17 cellular contexts compared by ENCODE assay signal in genomic region chr3:184733971-184734608, GRCh38. TPM values are rescaled to one million over a fixed set of nuclear protein-coding genes. Genes with fewer than 3 reads are reported as not detected.
DNase-seq lines count a peak whose midpoint lies in the region; ATAC-seq, FAIRE-seq and TF ChIP-seq lines count a peak whose summit lies in the region.
"Had no signal": no experiment of that assay in that cellular context is flagged by ENCODE, and none has a peak within 500 bp of the region (broad histone marks: within the 10 kb centered on the region; RNA-seq: fewer than 3 reads in every experiment).

No MANE protein-coding gene starts in this region.

- ATAC-seq in HepG2 (no peak), heart right ventricle (no peak), Right ventricle myocardium superior (ENCODE audit: poor library complexity) (no peak)

- no peak overlapping the region for H4K12ac ChIP-seq in trophoblast cell (ENCODE audit: low read depth, low read length)

- H2AK5ac ChIP-seq in trophoblast cell (ENCODE audit: low read length), result no peak overlapping the region

- H3K4me1 Mint-ChIP-seq in dendritic cell treated with granulocyte-macrophage colony-stimulating factor and Interleukin-4, amounts not matched to agents 40 ng/mL and 50 ng/mL, for 4 days (ENCODE audit: low read depth), result peaks cover 29% of the 10 kb centered on the region
- H3K4me1 Mint-ChIP-seq: B cell had no signal

- FAIRE-seq in HepG2 (lab: Jason Lieb, UNC), result no peak
- FAIRE-seq: A204.1, G401.6, GM12891 had no signal

- H3K9ac ChIP-seq in HepG2 (ENCODE audit: insufficient read depth, low read depth, low read length) (no peak overlapping the region), trophoblast cell (ENCODE audit: low read length) (no peak overlapping the region)

- POLR2A ChIA-PET in HepG2 (lab: Yijun Ruan, JAX), result no interaction called here

- H3K4me2 ChIP-seq in HepG2 (ENCODE audit: low read depth, low read length) (no peak overlapping the region), trophoblast cell (ENCODE audit: low read length) (peak overlapping the region; percentile 2)
- H3K4me2 ChIP-seq: GM23338 had no signal

- TF ChIP-seq EP300 in HepG2 (IDR thresholded peaks at IDR 0.05; ENCODE audit: low read depth in 2 of 2, low read length in 2 of 2) (no peak), HepG2 (CRISPR knock-in tag; IDR thresholded peaks at IDR 0.05; ENCODE audit: borderline replicate concordance) (no peak)

- no peak overlapping the region for H3K4me3 ChIP-seq in HepG2 (replicated peaks in 1 of 3; ENCODE audit: insufficient read depth in 1 of 3, low read depth in 2 of 3, low read length in 3 of 3)
- no peak overlapping the region for H3K4me3 ChIP-seq in trophoblast cell (ENCODE audit: low read depth, low read length)
- H3K4me3 ChIP-seq in heart right ventricle, result no peak overlapping the region
- H3K4me3 ChIP-seq: GM23338 had no signal

- H2BK120ac ChIP-seq in trophoblast cell (ENCODE audit: insufficient read depth, low read length, poor library complexity), result peak overlapping the region; percentile 3

- H3K27ac ChIP-seq in HepG2 (ENCODE audit: extremely low read length, insufficient read depth, low read length), result no peak overlapping the region
- H3K27ac ChIP-seq in trophoblast cell (ENCODE audit: low read depth, low read length), result no peak overlapping the region
- H3K27ac ChIP-seq in heart right ventricle, result no peak overlapping the region

- H3K4me1 ChIP-seq in HepG2 (ENCODE audit: insufficient read depth, low read length) (no peaks in the 10 kb centered on the region), trophoblast cell (ENCODE audit: control insufficient read depth in 1 of 2, insufficient read depth in 2 of 2, low read length in 2 of 2) (peaks cover 33 to 45% of the 10 kb centered on the region in 2 experiments), heart right ventricle (peaks cover 0 to 4% (median 0%) of the 10 kb centered on the region in 9 donors)

- no peak overlapping the region for H3K23ac ChIP-seq in trophoblast cell (ENCODE audit: low read length)

- no peak overlapping the region for H4K8ac ChIP-seq in trophoblast cell (ENCODE audit: low read depth, low read length)

- peak overlapping the region; percentile 31 for H3K27ac Mint-ChIP-seq in dendritic cell treated with granulocyte-macrophage colony-stimulating factor and Interleukin-4, amounts not matched to agents 40 ng/mL and 50 ng/mL, for 4 days
- H3K27ac Mint-ChIP-seq: B cell; CD4-positive, alpha-beta T cell; GM23338 had no signal

- in situ Hi-C loops in HepG2 (cut with HindIII; ENCODE audit: extremely low pct_ligation_motif_present, low pct_unique_long_range_greater_than_20kb), result no loop called here

- no peaks in the 10 kb centered on the region for H3K79me2 ChIP-seq in HepG2 (ENCODE audit: insufficient read depth, low read length)
- no peaks in the 10 kb centered on the region for H3K79me2 ChIP-seq in trophoblast cell (ENCODE audit: control insufficient read depth, insufficient read depth, low read length, poor library complexity)

- H2BK12ac ChIP-seq in trophoblast cell (ENCODE audit: low read length), result peak overlapping the region; percentile 77

- H3K18ac ChIP-seq in trophoblast cell (ENCODE audit: low read length), result no peak overlapping the region

- CTCF ChIA-PET in HepG2 (lab: Yijun Ruan, JAX; ENCODE audit: low intra/inter-chr PET ratio, low total read pairs), result no interaction called here

- TF ChIP-seq RAD21 in HepG2 (CRISPR knock-in tag; IDR thresholded peaks at IDR 0.05), result no peak

- H2BK5ac ChIP-seq in trophoblast cell (ENCODE audit: low read depth, low read length, poor library complexity), result peak overlapping the region; percentile 24

- DNase-seq in ELF-1 (ENCODE audit: low read depth, low spot score) (peak; percentile 48), HepG2 (ENCODE audit: low spot score) (no peak), trophoblast cell (peak in 1 of 2 donors; percentile 8), NCI-H526 (lab: John Stamatoyannopoulos, UW) (no peak), posterior cingulate gyrus (no peak), heart right ventricle (no peak), Right ventricle myocardium superior (no peak)
- DNase-seq: C1 segment of cervical spinal cord; CD4-positive, alpha-beta T cell; DMS79; H7 had no signal

- H2AFZ ChIP-seq in HepG2 (ENCODE audit: low read length), result no peak overlapping the region
- no peak overlapping the region for H2AFZ ChIP-seq in trophoblast cell (ENCODE audit: insufficient read depth, low read length, poor library complexity)
- H2AFZ ChIP-seq: GM23338 had no signal

- H3K27me3 ChIP-seq in HepG2 (ENCODE audit: control insufficient read depth in 1 of 2, insufficient read depth in 2 of 2, low read length in 2 of 2), result peaks cover 2 to 7% of the 10 kb centered on the region in 2 experiments; a peak in 3 of 5 replicates
- no peaks in the 10 kb centered on the region for H3K27me3 ChIP-seq in trophoblast cell (ENCODE audit: insufficient read depth, low read length)
- H3K27me3 ChIP-seq in heart right ventricle, result peaks cover 0 to 12% (median 0%) of the 10 kb centered on the region in 7 donors

- H3K36me3 ChIP-seq in HepG2 (replicated peaks in 1 of 2; ENCODE audit: control insufficient read depth in 1 of 2, insufficient read depth in 2 of 2, low read length in 2 of 2) (no peaks in the 10 kb centered on the region), trophoblast cell (ENCODE audit: control insufficient read depth in 1 of 2, insufficient read depth in 2 of 2, low read length in 2 of 2) (no peaks in the 10 kb centered on the region), heart right ventricle (no peaks in the 10 kb centered on the region)

- no peak overlapping the region for H3K14ac ChIP-seq in trophoblast cell (ENCODE audit: low read length)

- H3K36me3 Mint-ChIP-seq in dendritic cell treated with granulocyte-macrophage colony-stimulating factor and Interleukin-4, amounts not matched to agents 40 ng/mL and 50 ng/mL, for 4 days (ENCODE audit: low read depth), result no peaks in the 10 kb centered on the region

- intact Hi-C loops in dendritic cell treated with granulocyte-macrophage colony-stimulating factor and Interleukin-4, amounts not matched to agents 40 ng/mL and 50 ng/mL, for 4 days (cut with micrococcal nuclease), result loop anchor here (5.0 kb wide), 1 partner anchor 33 kb away; no protein-coding TSS in a partner anchor
- intact Hi-C loops in HepG2 (cut with micrococcal nuclease; ENCODE audit: unreplicated experiment) (no loop called here), posterior cingulate gyrus (cut with DNase I) (no loop called here), heart right ventricle (cut with DNase I) (loop anchor here in 1 of 10 donors (5.0 kb wide), 1 partner anchor 43 kb away; no protein-coding TSS in a partner anchor), Right ventricle myocardium superior (cut with DNase I) (no loop called here)

- no peaks in the 10 kb centered on the region for H3K9me3 Mint-ChIP-seq in dendritic cell treated with granulocyte-macrophage colony-stimulating factor and Interleukin-4, amounts not matched to agents 40 ng/mL and 50 ng/mL, for 4 days
- H3K9me3 Mint-ChIP-seq: CD4-positive, alpha-beta T cell; GM23338 had no signal

- no peaks in the 10 kb centered on the region for H4K20me1 ChIP-seq in HepG2 (ENCODE audit: insufficient read depth, low read length)

- H3K27me3 Mint-ChIP-seq in dendritic cell treated with granulocyte-macrophage colony-stimulating factor and Interleukin-4, amounts not matched to agents 40 ng/mL and 50 ng/mL, for 4 days, result peaks cover 28% of the 10 kb centered on the region
- H3K27me3 Mint-ChIP-seq: CD4-positive, alpha-beta T cell had no signal

- H3K9me3 ChIP-seq in HepG2 (ENCODE audit: low read length) (no peaks in the 10 kb centered on the region), trophoblast cell (ENCODE audit: insufficient read depth, low read depth, low read length) (no peaks in the 10 kb centered on the region), heart right ventricle (no peaks in the 10 kb centered on the region)

- 29% methylated on average over 8 of the region's 8 CpGs for WGBS in HepG2 (ENCODE audit: low lambda C conversion rate)
- WGBS in trophoblast cell (ENCODE audit: extremely low coverage, insufficient coverage, insufficient read length), result no CpG with 5 or more reads among the region's 8 CpGs
- 85 to 87% methylated on average over 8 of the region's 8 CpGs for WGBS in heart right ventricle, 2 donors

- peak overlapping the region; percentile 69 for H4K91ac ChIP-seq in trophoblast cell (ENCODE audit: low read depth, low read length)

- H3K79me1 ChIP-seq in trophoblast cell (ENCODE audit: low read length), result peaks cover 22% of the 10 kb centered on the region

- no peak for TF ChIP-seq POLR2A in HepG2 (IDR thresholded peaks at IDR 0.05; ENCODE audit: insufficient read depth in 1 of 2, low read depth in 2 of 2, low read length in 2 of 2)

- no TSS peak for BruUV-seq in HepG2 (replicated peaks; lab: Mats Ljungman, UMichigan)

- no peak for TF ChIP-seq CTCF in HepG2 (CRISPR knock-in tag; IDR thresholded peaks at IDR 0.05)
- TF ChIP-seq CTCF in heart right ventricle (IDR thresholded peaks at IDR 0.05), result no peak

- H3K4me3 Mint-ChIP-seq in dendritic cell treated with granulocyte-macrophage colony-stimulating factor and Interleukin-4, amounts not matched to agents 40 ng/mL and 50 ng/mL, for 4 days, result no peak overlapping the region
- H3K4me3 Mint-ChIP-seq: B cell; CD4-positive, alpha-beta T cell; GM23338 had no signal

- no peak overlapping the region for H3K4ac ChIP-seq in trophoblast cell (ENCODE audit: low read depth, low read length)

RNA-seq across cellular contexts. Expression of gene MAGEF1, which starts 22.2 kb away (rescaled TPM):
- total RNA-seq in HepG2 (2016; rRNA removed; fragmentation: Illumina TruSeq; extraction: Trizol) (60.5 and 62.4 TPM in 2 replicates), heart right ventricle (10 to 100 TPM; 26.7 to 33.9 (median 30.5) TPM), Right ventricle myocardium superior (28.5 TPM)
- 11.1 and 11.7 TPM in 2 replicates for total RNA-seq in HepG2 (2016; cell fraction: cytosol; rRNA removed; fragmentation: Illumina TruSeq; extraction: Trizol; ENCODE audit: low read depth)
- total RNA-seq in HepG2 (2016; cell fraction: insoluble cytoplasmic fraction; rRNA removed; fragmentation: Illumina TruSeq; extraction: Trizol), result 62.2 and 63.0 TPM in 2 replicates
- total RNA-seq in HepG2 (2016; cell fraction: membrane; rRNA removed; fragmentation: Illumina TruSeq; extraction: Trizol), result 35.0 and 37.6 TPM in 2 replicates
- 29.3 and 33.3 TPM in 2 replicates for total RNA-seq in HepG2 (2016; cell fraction: nucleus; rRNA removed; fragmentation: Illumina TruSeq; extraction: Trizol)
- polyA plus RNA-seq in HepG2 (2011; rRNA removed) (26.0 and 28.4 TPM in 2 replicates), heart right ventricle (10 to 100 TPM; 20.1 to 32.6 TPM)
- 28.8 and 31.3 TPM in 2 replicates for polyA plus RNA-seq in HepG2 (2011; cell fraction: cytosol; rRNA removed)
- 9.3 and 9.9 TPM in 2 replicates for polyA plus RNA-seq in HepG2 (2011; cell fraction: nucleus; rRNA removed)
- polyA plus RNA-seq in HepG2 (2012), result 40.7 and 43.6 TPM in 2 replicates
- 9.6 and 9.9 TPM in 2 replicates for polyA plus RNA-seq in HepG2 (2016; cell fraction: cytosol; fragmentation: Illumina TruSeq; extraction: Trizol; ENCODE audit: low read depth)
- polyA plus RNA-seq in HepG2 (2016; cell fraction: insoluble cytoplasmic fraction; fragmentation: Illumina TruSeq; extraction: Trizol; ENCODE audit: low read depth), result 85.1 and 85.2 TPM in 2 replicates
- 27.9 and 30.4 TPM in 2 replicates for polyA plus RNA-seq in HepG2 (2016; cell fraction: membrane; fragmentation: Illumina TruSeq; extraction: Trizol; ENCODE audit: low read depth)
- 55.9 and 56.3 TPM in 2 replicates for polyA plus RNA-seq in HepG2 (2016; cell fraction: nucleus; fragmentation: Illumina TruSeq; extraction: Trizol; ENCODE audit: insufficient read depth, low read depth)
- polyA minus RNA-seq in HepG2 (2011; rRNA and poly(A)+ RNA removed; ENCODE audit: low replicate concordance), result 7.2 and 10.5 TPM in 2 replicates
- 18.7 and 19.4 TPM in 2 replicates for polyA minus RNA-seq in HepG2 (2011; cell fraction: cytosol; rRNA and poly(A)+ RNA removed)
- polyA minus RNA-seq in HepG2 (2011; cell fraction: nucleus; rRNA and poly(A)+ RNA removed), result 8.4 and 9.0 TPM in 2 replicates
- 28.9 and 31.1 TPM in 2 replicates for polyA plus RNA-seq in trophoblast cell (2013)
